Comparison of ENCODE assay signal across 11 cellular contexts in the genomic region with DNA sequence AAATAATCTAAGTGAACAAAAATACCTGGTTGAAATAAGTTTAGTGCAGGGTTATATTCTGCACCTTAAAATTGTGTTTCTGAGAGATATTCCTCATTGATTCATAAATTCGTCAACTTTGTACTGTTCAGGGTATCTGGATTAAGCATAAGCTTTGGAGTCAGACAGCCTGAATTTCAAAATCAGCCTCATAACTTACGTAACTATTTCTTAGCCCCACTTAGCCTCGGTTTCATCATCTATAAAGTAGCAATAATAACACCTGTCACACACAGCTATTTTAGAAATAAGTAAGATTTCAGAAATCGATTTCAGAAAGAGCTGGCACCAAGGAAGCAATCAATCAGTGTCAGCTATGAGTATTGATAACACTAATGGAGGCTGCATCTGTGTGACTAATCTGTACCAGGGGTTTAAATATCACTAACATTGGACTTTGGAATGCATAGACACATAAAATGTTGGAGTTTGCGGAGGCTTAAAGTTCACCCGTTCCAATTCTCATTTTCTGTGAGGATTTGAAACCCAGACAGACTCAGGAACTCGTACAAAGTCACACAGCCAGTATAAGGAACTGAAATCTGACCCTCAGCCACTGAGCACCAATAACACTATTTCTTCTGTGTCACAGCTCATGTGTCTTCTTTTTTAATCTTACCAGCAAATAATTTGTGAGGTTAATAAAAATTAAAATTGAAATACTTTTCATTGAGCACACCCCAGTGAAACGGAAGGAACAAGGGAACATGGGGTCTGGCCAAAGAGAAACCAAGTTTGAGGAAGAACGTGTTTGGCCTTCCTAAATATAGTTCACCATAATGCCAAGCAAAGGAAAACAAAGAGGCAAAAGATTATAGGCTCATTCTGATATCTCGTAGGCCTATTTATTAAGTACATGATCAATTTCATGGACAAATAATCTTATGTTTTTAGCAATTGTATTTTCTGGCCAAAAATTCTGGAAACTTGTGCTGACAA.
DNase-seq lines count a peak whose midpoint lies in the region; ATAC-seq, FAIRE-seq and TF ChIP-seq lines count a peak whose summit lies in the region.
"Had no signal": no experiment of that assay in that cellular context is flagged by ENCODE, and none has a peak within 500 bp of the region (broad histone marks: within the 10 kb centered on the region; RNA-seq: fewer than 3 reads in every experiment).

No MANE protein-coding gene starts in this region.

- no peaks in the 10 kb centered on the region for H3K27me3 ChIP-seq in CD8-positive, alpha-beta T cell (ENCODE audit: insufficient read depth, low read length)
- H3K27me3 ChIP-seq: upper lobe of left lung had no signal

- ATAC-seq in HG02870 (IDR thresholded peaks at IDR 0.05; ENCODE audit: unreplicated experiment): peak; percentile 55
- ATAC-seq in CD8-positive, alpha-beta T cell: no peak
- ATAC-seq: A549, WTC11 had no signal

- intact Hi-C loops in activated CD4-positive, alpha-beta T cell treated with anti-CD3 and anti-CD28 coated beads, Interleukin-2, amount 10 ng/mL, durations not matched to agents 24 days and 14 days (cut with micrococcal nuclease): no loop called here
- intact Hi-C loops in CD8-positive, alpha-beta T cell (cut with DNase I, micrococcal nuclease): loop anchor here in 1 of 2 experiments (5.0 kb wide), 1 partner anchor 43 kb away; no protein-coding TSS in a partner anchor

- POLR2A ChIA-PET in activated CD4-positive, alpha-beta T cell treated with anti-CD3 and anti-CD28 coated beads, Interleukin-2, amount 10 ng/mL, durations not matched to agents 7 days and 5 days (lab: Charles Lee): interaction anchor here (0.6 kb wide), 1 partner anchor 131 kb away, joined by 7 read pairs; no protein-coding TSS in a partner anchor
- POLR2A ChIA-PET in CD8-positive, alpha-beta T cell (lab: Charles Lee): interaction anchor here (0.8 kb wide), 1 partner anchor 96 kb away, joined by 3 read pairs; no protein-coding TSS in a partner anchor

- DNase-seq in activated CD4-positive, alpha-beta T cell treated with anti-CD3 and anti-CD28 coated beads, Interleukin-2, amount 10 ng/mL, durations not matched to agents 24 days and 14 days: peak; percentile 39
- DNase-seq in activated CD4-positive, alpha-beta T cell treated with anti-CD3 and anti-CD28 coated beads, Interleukin-2, amount 10 ng/mL, durations not matched to agents 7 days and 5 days: no peak
- DNase-seq in NOMO-1 (lab: John Stamatoyannopoulos, UW; ENCODE audit: unreplicated experiment in 2 of 2): peak; percentile 89 to 93
- no peak for DNase-seq in progenitor cell of endocrine pancreas (ENCODE audit: low spot score, unreplicated experiment)
- DNase-seq in CD8-positive, alpha-beta T cell: no peak
- DNase-seq in urothelium cell line (ENCODE audit: low spot score): no peak
- no peak for DNase-seq in NCI-H82 treated with DMSO at 0.1 percent for 48 hours (lab: John Stamatoyannopoulos, UW; ENCODE audit: unreplicated experiment)

- peaks cover 50% of the 10 kb centered on the region for H3K4me1 Mint-ChIP-seq in activated CD4-positive, alpha-beta T cell treated with anti-CD3 and anti-CD28 coated beads, Interleukin-2, amount 10 ng/mL, durations not matched to agents 24 days and 14 days
- H3K4me1 Mint-ChIP-seq in activated CD4-positive, alpha-beta T cell treated with anti-CD3 and anti-CD28 coated beads, Interleukin-2, amount 10 ng/mL, durations not matched to agents 7 days and 5 days: peaks cover 77% of the 10 kb centered on the region
- peaks cover 15% of the 10 kb centered on the region for H3K4me1 Mint-ChIP-seq in progenitor cell of endocrine pancreas (ENCODE audit: low read depth)
- H3K4me1 Mint-ChIP-seq in CD8-positive, alpha-beta T cell (ENCODE audit: low read depth): peaks cover 33% of the 10 kb centered on the region
- H3K4me1 Mint-ChIP-seq: WTC11 had no signal

- no peak for FAIRE-seq in urothelium cell line (lab: Jason Lieb, UNC)

- H3K4me3 ChIP-seq in CD8-positive, alpha-beta T cell (ENCODE audit: low read depth, low read length): no peak overlapping the region
- H3K4me3 ChIP-seq: A549, upper lobe of left lung had no signal

- H3K27ac ChIP-seq in CD8-positive, alpha-beta T cell (ENCODE audit: low read depth, low read length): no peak overlapping the region

- H3K4me1 ChIP-seq in CD8-positive, alpha-beta T cell (ENCODE audit: insufficient read depth, low read length): peaks cover 12% of the 10 kb centered on the region
- H3K4me1 ChIP-seq: A549 had no signal

- no peaks in the 10 kb centered on the region for H3K9me3 ChIP-seq in CD8-positive, alpha-beta T cell (ENCODE audit: low read length)
- H3K9me3 ChIP-seq: A549, upper lobe of left lung had no signal

- H3K27ac Mint-ChIP-seq in activated CD4-positive, alpha-beta T cell treated with anti-CD3 and anti-CD28 coated beads, Interleukin-2, amount 10 ng/mL, durations not matched to agents 24 days and 14 days: no peak overlapping the region
- no peak overlapping the region for H3K27ac Mint-ChIP-seq in activated CD4-positive, alpha-beta T cell treated with anti-CD3 and anti-CD28 coated beads, Interleukin-2, amount 10 ng/mL, durations not matched to agents 7 days and 5 days
- H3K27ac Mint-ChIP-seq in progenitor cell of endocrine pancreas: peak overlapping the region; percentile 19
- H3K27ac Mint-ChIP-seq in CD8-positive, alpha-beta T cell: no peak overlapping the region
- H3K27ac Mint-ChIP-seq: WTC11 had no signal

- H3K9me3 Mint-ChIP-seq in activated CD4-positive, alpha-beta T cell treated with anti-CD3 and anti-CD28 coated beads, Interleukin-2, amount 10 ng/mL, durations not matched to agents 24 days and 14 days: peaks cover 3% of the 10 kb centered on the region
- H3K9me3 Mint-ChIP-seq in activated CD4-positive, alpha-beta T cell treated with anti-CD3 and anti-CD28 coated beads, Interleukin-2, amount 10 ng/mL, durations not matched to agents 7 days and 5 days: no peaks in the 10 kb centered on the region
- H3K9me3 Mint-ChIP-seq in progenitor cell of endocrine pancreas (ENCODE audit: low read depth): no peaks in the 10 kb centered on the region
- H3K9me3 Mint-ChIP-seq in CD8-positive, alpha-beta T cell: no peaks in the 10 kb centered on the region
- H3K9me3 Mint-ChIP-seq: WTC11 had no signal

- no peaks in the 10 kb centered on the region for H3K27me3 Mint-ChIP-seq in activated CD4-positive, alpha-beta T cell treated with anti-CD3 and anti-CD28 coated beads, Interleukin-2, amount 10 ng/mL, durations not matched to agents 24 days and 14 days
- no peaks in the 10 kb centered on the region for H3K27me3 Mint-ChIP-seq in activated CD4-positive, alpha-beta T cell treated with anti-CD3 and anti-CD28 coated beads, Interleukin-2, amount 10 ng/mL, durations not matched to agents 7 days and 5 days
- no peaks in the 10 kb centered on the region for H3K27me3 Mint-ChIP-seq in progenitor cell of endocrine pancreas
- no peaks in the 10 kb centered on the region for H3K27me3 Mint-ChIP-seq in CD8-positive, alpha-beta T cell (ENCODE audit: low read depth)

- CTCF ChIA-PET in activated CD4-positive, alpha-beta T cell treated with anti-CD3 and anti-CD28 coated beads, Interleukin-2, amount 10 ng/mL, durations not matched to agents 7 days and 5 days (lab: Charles Lee): interaction anchor here (0.5 to 1.2 kb wide), 3 partner anchors 11 to 190 kb away, joined by 3 read pairs; no protein-coding TSS in a partner anchor
- CTCF ChIA-PET in CD8-positive, alpha-beta T cell (lab: Charles Lee): no interaction called here

- no peaks in the 10 kb centered on the region for H3K36me3 ChIP-seq in CD8-positive, alpha-beta T cell (ENCODE audit: insufficient read depth, low read length)
- H3K36me3 ChIP-seq: upper lobe of left lung had no signal

- no peak for TF ChIP-seq CTCF in progenitor cell of endocrine pancreas (IDR thresholded peaks at IDR 0.05; ENCODE audit: unreplicated experiment)
- no peak for TF ChIP-seq CTCF in CD8-positive, alpha-beta T cell (IDR thresholded peaks at IDR 0.05)

- no peaks in the 10 kb centered on the region for H3K36me3 Mint-ChIP-seq in activated CD4-positive, alpha-beta T cell treated with anti-CD3 and anti-CD28 coated beads, Interleukin-2, amount 10 ng/mL, durations not matched to agents 24 days and 14 days (ENCODE audit: low read depth)
- peaks cover 8% of the 10 kb centered on the region for H3K36me3 Mint-ChIP-seq in activated CD4-positive, alpha-beta T cell treated with anti-CD3 and anti-CD28 coated beads, Interleukin-2, amount 10 ng/mL, durations not matched to agents 7 days and 5 days (ENCODE audit: low read depth)
- H3K36me3 Mint-ChIP-seq in progenitor cell of endocrine pancreas (ENCODE audit: insufficient read depth): no peaks in the 10 kb centered on the region
- H3K36me3 Mint-ChIP-seq in CD8-positive, alpha-beta T cell: no peaks in the 10 kb centered on the region
- H3K36me3 Mint-ChIP-seq: WTC11 had no signal

- no peak overlapping the region for H3K4me3 Mint-ChIP-seq in activated CD4-positive, alpha-beta T cell treated with anti-CD3 and anti-CD28 coated beads, Interleukin-2, amount 10 ng/mL, durations not matched to agents 24 days and 14 days
- no peak overlapping the region for H3K4me3 Mint-ChIP-seq in activated CD4-positive, alpha-beta T cell treated with anti-CD3 and anti-CD28 coated beads, Interleukin-2, amount 10 ng/mL, durations not matched to agents 7 days and 5 days
- no peak overlapping the region for H3K4me3 Mint-ChIP-seq in progenitor cell of endocrine pancreas (ENCODE audit: low read depth)
- no peak overlapping the region for H3K4me3 Mint-ChIP-seq in CD8-positive, alpha-beta T cell
- H3K4me3 Mint-ChIP-seq: WTC11 had no signal

Comparison
In these comparisons a context has a peak if more than half of its experiments do, and no peak if none do; other contexts are left out.
1. DNase-seq: peak in activated CD4-positive, alpha-beta T cell treated with anti-CD3 and anti-CD28 coated beads, Interleukin-2, amount 10 ng/mL, durations not matched to agents 24 days and 14 days (single experiment) and NOMO-1 (2 of 2); none in activated CD4-positive, alpha-beta T cell treated with anti-CD3 and anti-CD28 coated beads, Interleukin-2, amount 10 ng/mL, durations not matched to agents 7 days and 5 days (single experiment), progenitor cell of endocrine pancreas (single experiment), CD8-positive, alpha-beta T cell (0 of 7), urothelium cell line (single experiment) and NCI-H82 treated with DMSO at 0.1 percent for 48 hours (single experiment).